In genomic region chr2:178263159-178263860, GRCh38 we compare ENCODE assay signal across 1 cellular context.
TF ChIP-seq lines count a peak whose summit lies in the region.

No MANE protein-coding gene starts in this region.

TF ChIP-seq in HepG2, 621 proteins besides CTCF, POLR2A, EP300 and RAD21 (continued from another document):
- TF ChIP-seq RERE (CRISPR knock-in tag; IDR thresholded peaks at IDR 0.05; ENCODE audit: low read depth) (no peak), YY1 (IDR thresholded peaks at IDR 0.05; ENCODE audit: insufficient read depth, insufficient replicate concordance, low read depth, low read length) (no peak), MNT (IDR thresholded peaks at IDR 0.05) (0 out of 2 replicates have a peak, but pooled peaks have one; percentile 28), ZBTB21 (CRISPR knock-in tag; IDR thresholded peaks at IDR 0.05) (no peak)
